ENCODE assay signal across 1 cellular context in genomic region chr2:9336534-9337354, GRCh38.
TF ChIP-seq lines count a peak whose summit lies in the region.

No MANE protein-coding gene starts in this region.

TF ChIP-seq in HepG2, 621 proteins besides CTCF, POLR2A, EP300 and RAD21 (continued from another document and continues in another):
- TF ChIP-seq UBTF (CRISPR knock-in tag; IDR thresholded peaks at IDR 0.05) (0 out of 2 replicates have a peak, but pooled peaks have one; percentile 37), RFXAP (CRISPR knock-in tag; IDR thresholded peaks at IDR 0.05; ENCODE audit: borderline replicate concordance) (peak; percentile 83), MED1 (CRISPR knock-in tag; IDR thresholded peaks at IDR 0.05) (peak; percentile 89), PLSCR1 (CRISPR knock-in tag; IDR thresholded peaks at IDR 0.05; ENCODE audit: borderline replicate concordance) (no peak), ZMYM3 (CRISPR knock-in tag; IDR thresholded peaks at IDR 0.05) (peak; percentile 65; the same call in 1 of the 2 replicates), SRSF4 (IDR thresholded peaks at IDR 0.05; ENCODE audit: low read depth, low read length, poor library complexity, severe bottlenecking) (no peak), ELF3 (CRISPR knock-in tag; IDR thresholded peaks at IDR 0.05) (peak; percentile 59; the same call in 1 of the 2 replicates), EZH2 (conservative IDR thresholded peaks at IDR 0.05; ENCODE audit: low read depth, low read length) (no peak), ZNF12 (CRISPR knock-in tag; IDR thresholded peaks at IDR 0.05) (peak; percentile 14; the same call in 1 of the 2 replicates), ZNF550 (CRISPR knock-in tag; IDR thresholded peaks at IDR 0.05; ENCODE audit: borderline replicate concordance) (no peak), NFIB (CRISPR knock-in tag; IDR thresholded peaks at IDR 0.05; ENCODE audit: borderline replicate concordance) (no peak), SRSF9 (IDR thresholded peaks at IDR 0.05; ENCODE audit: borderline replicate concordance, insufficient read depth, low read depth, low read length, poor library complexity, severe bottlenecking) (no peak), SNAI1 (CRISPR knock-in tag; IDR thresholded peaks at IDR 0.05; ENCODE audit: borderline replicate concordance) (0 out of 2 replicates have a peak, but pooled peaks have one; percentile 46), ZHX2 (IDR thresholded peaks at IDR 0.05; ENCODE audit: low read depth) (no peak), ZHX2 (CRISPR knock-in tag; IDR thresholded peaks at IDR 0.05; ENCODE audit: borderline replicate concordance) (no peak), HOXA5 (CRISPR knock-in tag; IDR thresholded peaks at IDR 0.05) (peak; percentile 83; the same call in 1 of the 2 replicates), FOXK2 (IDR thresholded peaks at IDR 0.05) (peak; percentile 37; the same call in 1 of the 2 replicates), ZC3H4 (CRISPR knock-in tag; IDR thresholded peaks at IDR 0.05; ENCODE audit: borderline replicate concordance) (peak; percentile 78; the same call in 1 of the 2 replicates), SOX6 (IDR thresholded peaks at IDR 0.05) (no peak), SOX6 (CRISPR knock-in tag; IDR thresholded peaks at IDR 0.05) (peak; percentile 86), CREB1 (IDR thresholded peaks at IDR 0.05) (no peak), CREB1 (CRISPR knock-in tag; IDR thresholded peaks at IDR 0.05) (peak; percentile 61), ZNF709 (CRISPR knock-in tag; IDR thresholded peaks at IDR 0.05) (peak; percentile 92; the same call in 1 of the 2 replicates), GABPA (IDR thresholded peaks at IDR 0.05; ENCODE audit: low read depth, low read length) (no peak), GABPA (CRISPR knock-in tag; IDR thresholded peaks at IDR 0.05; ENCODE audit: low read depth) (no peak; the same call in 1 of the 2 replicates), ZNF446 (CRISPR knock-in tag; IDR thresholded peaks at IDR 0.05) (no peak), PRPF4 (IDR thresholded peaks at IDR 0.05; ENCODE audit: low read depth, low read length, poor library complexity, severe bottlenecking) (no peak), ZNF747 (CRISPR knock-in tag; IDR thresholded peaks at IDR 0.05; ENCODE audit: borderline replicate concordance) (peak; percentile 48; the same call in 1 of the 2 replicates), ZNF136 (CRISPR knock-in tag; IDR thresholded peaks at IDR 0.05; ENCODE audit: low read depth) (0 out of 2 replicates have a peak, but pooled peaks have one; percentile 20), ZNF564 (CRISPR knock-in tag; IDR thresholded peaks at IDR 0.05) (no peak; the same call in 1 of the 2 replicates), GFI1 (CRISPR knock-in tag; IDR thresholded peaks at IDR 0.05; ENCODE audit: borderline replicate concordance) (peak; percentile 74; the same call in 1 of the 2 replicates), CEBPG (CRISPR knock-in tag; IDR thresholded peaks at IDR 0.05) (no peak), CCAR2 (optimal IDR thresholded peaks at IDR 0.05; ENCODE audit: low read depth, low read length) (no peak)
- TF ChIP-seq, protein P1, sequence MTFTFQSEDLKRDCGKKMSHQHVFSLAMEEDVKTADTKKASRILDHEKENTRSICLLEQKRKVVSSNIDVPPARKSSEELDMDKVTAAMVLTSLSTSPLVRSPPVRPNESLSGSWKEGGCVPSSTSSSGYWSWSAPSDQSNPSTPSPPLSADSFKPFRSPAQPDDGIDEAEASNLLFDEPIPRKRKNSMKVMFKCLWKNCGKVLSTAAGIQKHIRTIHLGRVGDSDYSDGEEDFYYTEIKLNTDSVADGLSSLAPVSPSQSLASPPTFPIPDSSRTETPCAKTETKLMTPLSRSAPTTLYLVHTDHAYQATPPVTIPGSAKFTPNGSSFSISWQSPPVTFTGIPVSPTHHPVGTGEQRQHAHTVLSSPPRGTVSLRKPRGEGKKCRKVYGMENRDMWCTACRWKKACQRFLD (CRISPR knock-in tag; IDR thresholded peaks at IDR 0.05; ENCODE audit: borderline replicate concordance) = peak; percentile 72; the same call in 1 of the 2 replicates
- TF ChIP-seq, protein P2, sequence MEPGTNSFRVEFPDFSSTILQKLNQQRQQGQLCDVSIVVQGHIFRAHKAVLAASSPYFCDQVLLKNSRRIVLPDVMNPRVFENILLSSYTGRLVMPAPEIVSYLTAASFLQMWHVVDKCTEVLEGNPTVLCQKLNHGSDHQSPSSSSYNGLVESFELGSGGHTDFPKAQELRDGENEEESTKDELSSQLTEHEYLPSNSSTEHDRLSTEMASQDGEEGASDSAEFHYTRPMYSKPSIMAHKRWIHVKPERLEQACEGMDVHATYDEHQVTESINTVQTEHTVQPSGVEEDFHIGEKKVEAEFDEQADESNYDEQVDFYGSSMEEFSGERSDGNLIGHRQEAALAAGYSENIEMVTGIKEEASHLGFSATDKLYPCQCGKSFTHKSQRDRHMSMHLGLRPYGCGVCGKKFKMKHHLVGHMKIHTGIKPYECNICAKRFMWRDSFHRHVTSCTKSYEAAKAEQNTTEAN (CRISPR knock-in tag; conservative IDR thresholded peaks at IDR 0.05) = peak; percentile 81; the same call in 1 of the 2 replicates
- TF ChIP-seq, protein P3, sequence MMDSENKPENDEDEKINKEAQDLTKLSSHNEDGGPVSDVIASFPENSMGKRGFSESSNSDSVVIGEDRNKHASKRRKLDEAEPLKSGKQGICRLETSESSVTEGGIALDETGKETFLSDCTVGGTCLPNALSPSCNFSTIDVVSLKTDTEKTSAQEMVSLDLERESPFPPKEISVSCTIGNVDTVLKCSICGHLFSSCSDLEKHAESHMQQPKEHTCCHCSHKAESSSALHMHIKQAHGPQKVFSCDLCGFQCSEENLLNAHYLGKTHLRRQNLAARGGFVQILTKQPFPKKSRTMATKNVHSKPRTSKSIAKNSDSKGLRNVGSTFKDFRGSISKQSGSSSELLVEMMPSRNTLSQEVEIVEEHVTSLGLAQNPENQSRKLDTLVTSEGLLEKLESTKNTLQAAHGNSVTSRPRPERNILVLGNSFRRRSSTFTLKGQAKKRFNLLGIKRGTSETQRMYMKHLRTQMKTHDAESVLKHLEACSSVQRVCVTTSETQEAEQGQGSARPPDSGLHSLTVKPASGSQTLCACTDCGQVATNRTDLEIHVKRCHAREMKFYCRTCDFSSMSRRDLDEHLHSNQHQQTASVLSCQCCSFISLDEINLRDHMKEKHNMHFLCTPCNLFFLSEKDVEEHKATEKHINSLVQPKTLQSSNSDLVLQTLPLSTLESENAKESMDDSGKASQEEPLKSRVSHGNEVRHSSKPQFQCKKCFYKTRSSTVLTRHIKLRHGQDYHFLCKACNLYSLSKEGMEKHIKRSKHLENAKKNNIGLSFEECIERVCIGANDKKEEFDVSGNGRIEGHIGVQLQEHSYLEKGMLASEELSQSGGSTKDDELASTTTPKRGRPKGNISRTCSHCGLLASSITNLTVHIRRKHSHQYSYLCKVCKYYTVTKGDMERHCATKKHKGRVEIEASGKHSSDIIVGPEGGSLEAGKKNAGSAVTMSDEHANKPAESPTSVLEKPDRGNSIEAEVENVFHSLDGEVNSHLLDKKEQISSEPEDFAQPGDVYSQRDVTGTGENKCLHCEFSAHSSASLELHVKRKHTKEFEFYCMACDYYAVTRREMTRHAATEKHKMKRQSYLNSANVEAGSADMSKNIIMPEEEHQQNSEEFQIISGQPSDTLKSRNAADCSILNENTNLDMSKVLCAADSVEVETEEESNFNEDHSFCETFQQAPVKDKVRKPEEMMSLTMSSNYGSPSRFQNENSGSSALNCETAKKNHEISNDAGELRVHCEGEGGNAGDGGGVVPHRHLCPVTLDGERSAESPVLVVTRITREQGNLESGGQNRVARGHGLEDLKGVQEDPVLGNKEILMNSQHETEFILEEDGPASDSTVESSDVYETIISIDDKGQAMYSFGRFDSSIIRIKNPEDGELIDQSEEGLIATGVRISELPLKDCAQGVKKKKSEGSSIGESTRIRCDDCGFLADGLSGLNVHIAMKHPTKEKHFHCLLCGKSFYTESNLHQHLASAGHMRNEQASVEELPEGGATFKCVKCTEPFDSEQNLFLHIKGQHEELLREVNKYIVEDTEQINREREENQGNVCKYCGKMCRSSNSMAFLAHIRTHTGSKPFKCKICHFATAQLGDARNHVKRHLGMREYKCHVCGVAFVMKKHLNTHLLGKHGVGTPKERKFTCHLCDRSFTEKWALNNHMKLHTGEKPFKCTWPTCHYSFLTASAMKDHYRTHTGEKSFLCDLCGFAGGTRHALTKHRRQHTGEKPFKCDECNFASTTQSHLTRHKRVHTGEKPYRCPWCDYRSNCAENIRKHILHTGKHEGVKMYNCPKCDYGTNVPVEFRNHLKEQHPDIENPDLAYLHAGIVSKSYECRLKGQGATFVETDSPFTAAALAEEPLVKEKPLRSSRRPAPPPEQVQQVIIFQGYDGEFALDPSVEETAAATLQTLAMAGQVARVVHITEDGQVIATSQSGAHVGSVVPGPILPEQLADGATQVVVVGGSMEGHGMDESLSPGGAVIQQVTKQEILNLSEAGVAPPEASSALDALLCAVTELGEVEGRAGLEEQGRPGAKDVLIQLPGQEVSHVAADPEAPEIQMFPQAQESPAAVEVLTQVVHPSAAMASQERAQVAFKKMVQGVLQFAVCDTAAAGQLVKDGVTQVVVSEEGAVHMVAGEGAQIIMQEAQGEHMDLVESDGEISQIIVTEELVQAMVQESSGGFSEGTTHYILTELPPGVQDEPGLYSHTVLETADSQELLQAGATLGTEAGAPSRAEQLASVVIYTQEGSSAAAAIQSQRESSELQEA (CRISPR knock-in tag; IDR thresholded peaks at IDR 0.05; ENCODE audit: not compliant biosample characterization) = peak; percentile 73
- TF ChIP-seq, protein P4, sequence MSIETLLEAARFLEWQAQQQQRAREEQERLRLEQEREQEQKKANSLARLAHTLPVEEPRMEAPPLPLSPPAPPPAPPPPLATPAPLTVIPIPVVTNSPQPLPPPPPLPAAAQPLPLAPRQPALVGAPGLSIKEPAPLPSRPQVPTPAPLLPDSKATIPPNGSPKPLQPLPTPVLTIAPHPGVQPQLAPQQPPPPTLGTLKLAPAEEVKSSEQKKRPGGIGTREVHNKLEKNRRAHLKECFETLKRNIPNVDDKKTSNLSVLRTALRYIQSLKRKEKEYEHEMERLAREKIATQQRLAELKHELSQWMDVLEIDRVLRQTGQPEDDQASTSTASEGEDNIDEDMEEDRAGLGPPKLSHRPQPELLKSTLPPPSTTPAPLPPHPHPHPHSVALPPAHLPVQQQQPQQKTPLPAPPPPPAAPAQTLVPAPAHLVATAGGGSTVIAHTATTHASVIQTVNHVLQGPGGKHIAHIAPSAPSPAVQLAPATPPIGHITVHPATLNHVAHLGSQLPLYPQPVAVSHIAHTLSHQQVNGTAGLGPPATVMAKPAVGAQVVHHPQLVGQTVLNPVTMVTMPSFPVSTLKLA (IDR thresholded peaks at IDR 0.05) = no peak
